29 cellular contexts compared by ENCODE assay signal in genomic region chr6:72836971-72837370, GRCh38.
DNase-seq lines count a peak whose midpoint lies in the region; ATAC-seq, FAIRE-seq and TF ChIP-seq lines count a peak whose summit lies in the region.
"Had no signal": no experiment of that assay in that cellular context is flagged by ENCODE, and none has a peak within 500 bp of the region (broad histone marks: within the 10 kb centered on the region; RNA-seq: fewer than 3 reads in every experiment).

No MANE protein-coding gene starts in this region.

- H3K27ac ChIP-seq in HepG2 (ENCODE audit: extremely low read length, insufficient read depth, low read length): no peak overlapping the region
- H3K27ac ChIP-seq in right lobe of liver: no peak overlapping the region
- H3K27ac ChIP-seq: 22Rv1; A549; BLaER1; BLaER1 treated with 17β-estradiol and CSF1 and Interleukin-3, amounts not matched to agents 10 nM and 100 nM; C4-2B had no signal

- no peaks in the 10 kb centered on the region; a peak in 1 of 5 replicates for H3K27me3 ChIP-seq in HepG2 (ENCODE audit: control insufficient read depth in 1 of 2, insufficient read depth in 2 of 2, low read length in 2 of 2)
- no peaks in the 10 kb centered on the region for H3K27me3 ChIP-seq in right lobe of liver
- H3K27me3 ChIP-seq: BE2C; BLaER1; BLaER1 treated with 17β-estradiol and CSF1 and Interleukin-3, amounts not matched to agents 10 nM and 100 nM had no signal

- H2AFZ ChIP-seq in HepG2 (ENCODE audit: low read length): no peak overlapping the region

- H3K36me3 ChIP-seq in HepG2 (replicated peaks in 1 of 2; ENCODE audit: control insufficient read depth in 1 of 2, insufficient read depth in 2 of 2, low read length in 2 of 2) (no peaks in the 10 kb centered on the region), right lobe of liver (no peaks in the 10 kb centered on the region)
- H3K36me3 ChIP-seq: BE2C, BLaER1 had no signal

- H3K9me3 ChIP-seq in HepG2 (ENCODE audit: low read length) (no peaks in the 10 kb centered on the region), right lobe of liver (no peaks in the 10 kb centered on the region)
- H3K9me3 ChIP-seq: A549, BE2C, Caco-2 had no signal

- no peak for DNase-seq in HepG2 (ENCODE audit: low spot score)
- DNase-seq in right lobe of liver: no peak
- DNase-seq: 8988T; ACHN; AML-193; BE2C; C1 segment of cervical spinal cord; Caco-2; Calu3; CD4-positive, alpha-beta memory T cell; CD4-positive, alpha-beta T cell; CD4-positive, CD25-positive, alpha-beta regulatory T cell; CD8-positive, alpha-beta memory T cell; CD8-positive, alpha-beta T cell; COR-L47; DMS 273 treated with DMSO at 0.1 percent for 48 hours; DMS153; DMS53; DMS79; DMS79 treated with DMSO at 0.1 percent for 48 hours; DND-41; EL had no signal

- H3K4me3 ChIP-seq in HepG2 (replicated peaks in 1 of 3; ENCODE audit: insufficient read depth in 1 of 3, low read depth in 2 of 3, low read length in 3 of 3): no peak overlapping the region
- no peak overlapping the region for H3K4me3 ChIP-seq in right lobe of liver
- H3K4me3 ChIP-seq: A549; BLaER1; BLaER1 treated with 17β-estradiol and CSF1 and Interleukin-3, amounts not matched to agents 10 nM and 100 nM had no signal

- no peak overlapping the region for H3K4me2 ChIP-seq in HepG2 (ENCODE audit: low read depth, low read length)
- H3K4me2 ChIP-seq: A549; BLaER1; BLaER1 treated with 17β-estradiol and CSF1 and Interleukin-3, amounts not matched to agents 10 nM and 100 nM had no signal

- no peaks in the 10 kb centered on the region for H4K20me1 ChIP-seq in HepG2 (ENCODE audit: insufficient read depth, low read length)

- intact Hi-C loops in HepG2 (cut with micrococcal nuclease; ENCODE audit: unreplicated experiment): no loop called here
- intact Hi-C loops in right lobe of liver (cut with DNase I): no loop called here

- no peak for TF ChIP-seq EP300 in HepG2 (IDR thresholded peaks at IDR 0.05; ENCODE audit: low read depth in 2 of 2, low read length in 2 of 2)
- no peak for TF ChIP-seq EP300 in HepG2 (CRISPR knock-in tag; IDR thresholded peaks at IDR 0.05; ENCODE audit: borderline replicate concordance)

- WGBS in HepG2 (ENCODE audit: low lambda C conversion rate): 0% methylated on average over 1 of the region's 1 CpG
- 32% methylated on average over 1 of the region's 1 CpG for WGBS in right lobe of liver (ENCODE audit: insufficient coverage, low coverage, low lambda C conversion rate, missing lambda C conversion rate)

- no peak for TF ChIP-seq CTCF in HepG2 (CRISPR knock-in tag; IDR thresholded peaks at IDR 0.05)
- TF ChIP-seq CTCF in right lobe of liver (IDR thresholded peaks at IDR 0.05): no peak

- no peak overlapping the region for H3K9ac ChIP-seq in HepG2 (ENCODE audit: insufficient read depth, low read depth, low read length)
- H3K9ac ChIP-seq: BLaER1; BLaER1 treated with 17β-estradiol and CSF1 and Interleukin-3, amounts not matched to agents 10 nM and 100 nM had no signal

- in situ Hi-C loops in HepG2 (cut with HindIII; ENCODE audit: extremely low pct_ligation_motif_present, low pct_unique_long_range_greater_than_20kb): no loop called here

- POLR2A ChIA-PET in HepG2 (lab: Yijun Ruan, JAX): no interaction called here

- no peaks in the 10 kb centered on the region for H3K79me2 ChIP-seq in HepG2 (ENCODE audit: insufficient read depth, low read length)

- no TSS peak for BruUV-seq in HepG2 (replicated peaks; lab: Mats Ljungman, UMichigan)

- ATAC-seq in HepG2: no peak
- no peak for ATAC-seq in right lobe of liver
- ATAC-seq: A549; CD8-positive, alpha-beta T cell had no signal

- TF ChIP-seq POLR2A in HepG2 (IDR thresholded peaks at IDR 0.05; ENCODE audit: insufficient read depth in 1 of 2, low read depth in 2 of 2, low read length in 2 of 2): no peak
- TF ChIP-seq POLR2A in right lobe of liver (IDR thresholded peaks at IDR 0.05): no peak

- TF ChIP-seq RAD21 in HepG2 (CRISPR knock-in tag; IDR thresholded peaks at IDR 0.05): no peak

- no peaks in the 10 kb centered on the region for H3K4me1 ChIP-seq in HepG2 (ENCODE audit: insufficient read depth, low read length)
- H3K4me1 ChIP-seq in right lobe of liver: no peaks in the 10 kb centered on the region
- H3K4me1 ChIP-seq: A549; BE2C; BLaER1; BLaER1 treated with 17β-estradiol and CSF1 and Interleukin-3, amounts not matched to agents 10 nM and 100 nM; Caco-2 had no signal

- CTCF ChIA-PET in HepG2 (lab: Yijun Ruan, JAX; ENCODE audit: low intra/inter-chr PET ratio, low total read pairs): no interaction called here

- no peak for FAIRE-seq in HepG2 (lab: Jason Lieb, UNC)
- FAIRE-seq: A204.1, A549, D721Med had no signal

TF ChIP-seq in HepG2, 621 proteins besides CTCF, POLR2A, EP300 and RAD21:
- TF ChIP-seq, protein P1, sequence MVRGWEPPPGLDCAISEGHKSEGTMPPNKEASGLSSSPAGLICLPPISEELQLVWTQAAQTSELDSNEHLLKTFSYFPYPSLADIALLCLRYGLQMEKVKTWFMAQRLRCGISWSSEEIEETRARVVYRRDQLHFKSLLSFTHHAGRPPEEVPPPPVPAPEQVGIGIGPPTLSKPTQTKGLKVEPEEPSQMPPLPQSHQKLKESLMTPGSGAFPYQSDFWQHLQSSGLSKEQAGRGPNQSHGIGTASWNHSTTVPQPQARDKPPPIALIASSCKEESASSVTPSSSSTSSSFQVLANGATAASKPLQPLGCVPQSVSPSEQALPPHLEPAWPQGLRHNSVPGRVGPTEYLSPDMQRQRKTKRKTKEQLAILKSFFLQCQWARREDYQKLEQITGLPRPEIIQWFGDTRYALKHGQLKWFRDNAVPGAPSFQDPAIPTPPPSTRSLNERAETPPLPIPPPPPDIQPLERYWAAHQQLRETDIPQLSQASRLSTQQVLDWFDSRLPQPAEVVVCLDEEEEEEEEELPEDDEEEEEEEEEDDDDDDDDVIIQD (CRISPR knock-in tag; IDR thresholded peaks at IDR 0.05; ENCODE audit: low read depth): no peak
- TF ChIP-seq XBP1 (CRISPR knock-in tag; IDR thresholded peaks at IDR 0.05): no peak
- TF ChIP-seq YEATS4 (CRISPR knock-in tag; IDR thresholded peaks at IDR 0.05; ENCODE audit: borderline replicate concordance): no peak
- TF ChIP-seq ATF7 (IDR thresholded peaks at IDR 0.05): peak; percentile 91
- no peak for TF ChIP-seq ATF7 (CRISPR knock-in tag; IDR thresholded peaks at IDR 0.05)
